In genomic region chr1:27686223-27686990, GRCh38 we compare ENCODE assay signal across 14 cellular contexts. TPM values are rescaled to one million over a fixed set of nuclear protein-coding genes. Genes with fewer than 3 reads are reported as not detected.
DNase-seq lines count a peak whose midpoint lies in the region; ATAC-seq and TF ChIP-seq lines count a peak whose summit lies in the region.
"Had no signal": no experiment of that assay in that cellular context is flagged by ENCODE, and none has a peak within 500 bp of the region (broad histone marks: within the 10 kb centered on the region; RNA-seq: fewer than 3 reads in every experiment).

No MANE protein-coding gene starts in this region.

- H3K27ac ChIP-seq in stomach: no peak overlapping the region
- H3K27ac ChIP-seq: C4-2B, epithelial cell of prostate, skin epidermis had no signal

- no peak overlapping the region for H3K4me3 ChIP-seq in stomach
- H3K4me3 ChIP-seq: HAP-1, skin epidermis had no signal

- H3K36me3 ChIP-seq in stomach: no peaks in the 10 kb centered on the region
- H3K36me3 ChIP-seq: HAP-1 had no signal

- no peak for TF ChIP-seq POLR2A in stomach (IDR thresholded peaks at IDR 0.05)

- H3K4me1 ChIP-seq in stomach: peaks cover 0 to 11% (median 8%) of the 10 kb centered on the region in 4 donors
- H3K4me1 ChIP-seq: HAP-1 had no signal

- no peak for TF ChIP-seq EP300 in stomach (IDR thresholded peaks at IDR 0.05)

- H3K27me3 ChIP-seq in stomach: no peaks in the 10 kb centered on the region

- WGBS in stomach, 5 donors: 46 to 62% (median 51%) methylated on average over 14 to 21 of the region's 21 CpGs

- H3K9me3 ChIP-seq in stomach: peaks cover 2 to 12% (median 6%) of the 10 kb centered on the region in 4 donors

- DNase-seq in NCI-H1417 (lab: John Stamatoyannopoulos, UW) (peak; percentile 66 to 85 (median 76)), NCI-H69 (lab: John Stamatoyannopoulos, UW) (peak; percentile 93), stomach (peak; percentile 81), HuH-7 (ENCODE audit: low spot score) (no peak)
- DNase-seq: activated CD4-positive, alpha-beta T cell treated with anti-CD3 and anti-CD28 coated beads, Interleukin-2, amount 10 ng/mL, durations not matched to agents 24 days and 14 days; activated T-cell treated with anti-CD3 and anti-CD28 coated beads, Interleukin-2, amount 50 U/mL, for 24 hours; NCI-H1694 had no signal

- intact Hi-C loops in stomach (cut with DNase I; ENCODE audit: low total_unique reads): no loop called here

- ATAC-seq in esophagus mucosa: peak; percentile 96
- no peak for ATAC-seq in HG03135 (IDR thresholded peaks at IDR 0.05; ENCODE audit: unreplicated experiment)
- ATAC-seq in HG02973 (IDR thresholded peaks at IDR 0.05; ENCODE audit: unreplicated experiment): no peak

- peak in 1 of 7 experiments; percentile 7 for TF ChIP-seq CTCF in stomach (IDR thresholded peaks at IDR 0.05)

RNA-seq across cellular contexts. Expression of gene IFI6, which starts 14.4 kb away (rescaled TPM):
- total RNA-seq in esophagus mucosa (20.5 TPM), stomach (10 to 100 TPM in 3 of 5 donors, 1 to 10 TPM in 1, not detected in 1; 6.1 to 65.2 (median 34.3) TPM)
- polyA plus RNA-seq in stomach: 10 to 100 TPM; 13.4 to 95.2 (median 40.0) TPM

RNA-seq across cellular contexts. Expression of gene FAM76A, which starts 39.4 kb away (rescaled TPM):
- total RNA-seq in esophagus mucosa (11.8 TPM), stomach (100 to 1,000 TPM in 1 of 5 donors, 10 to 100 TPM in 4; 11.2 to 125 (median 18.5) TPM)
- polyA plus RNA-seq in stomach: 1 to 10 TPM; 3.7 to 7.8 (median 4.0) TPM

RNA-seq across cellular contexts. Expression of gene FGR, which starts 51.4 kb away (rescaled TPM):
- 1.3 TPM for total RNA-seq in esophagus mucosa
- total RNA-seq in stomach: 1 to 10 TPM in 3 of 5 donors, not detected in 2; 6.7 to 8.8 (median 7.0) TPM
- 1 to 10 TPM; 3.1 to 9.9 (median 4.6) TPM for polyA plus RNA-seq in stomach
